26 cellular contexts compared by ENCODE assay signal in genomic region chr1:43419627-43420425, GRCh38. TPM values are rescaled to one million over a fixed set of nuclear protein-coding genes. Genes with fewer than 3 reads are reported as not detected.
DNase-seq lines count a peak whose midpoint lies in the region; ATAC-seq, FAIRE-seq and TF ChIP-seq lines count a peak whose summit lies in the region.
"Had no signal": no experiment of that assay in that cellular context is flagged by ENCODE, and none has a peak within 500 bp of the region (broad histone marks: within the 10 kb centered on the region; RNA-seq: fewer than 3 reads in every experiment).

No MANE protein-coding gene starts in this region.

- no peak overlapping the region for H2AFZ ChIP-seq in GM23248
- no peak overlapping the region for H2AFZ ChIP-seq in osteoblast (ENCODE audit: low read length)

- H3K9me3 ChIP-seq in CD8-positive, alpha-beta T cell (ENCODE audit: low read length) = no peaks in the 10 kb centered on the region
- H3K9me3 ChIP-seq in GM23248 (ENCODE audit: low read depth) = no peaks in the 10 kb centered on the region
- no peaks in the 10 kb centered on the region for H3K9me3 ChIP-seq in osteoblast (ENCODE audit: low read depth, low read length)
- H3K9me3 ChIP-seq in heart right ventricle = no peaks in the 10 kb centered on the region
- H3K9me3 ChIP-seq: SJSA1 had no signal

- H3K4me1 ChIP-seq in CD8-positive, alpha-beta T cell (ENCODE audit: insufficient read depth, low read length) = no peaks in the 10 kb centered on the region
- no peaks in the 10 kb centered on the region for H3K4me1 ChIP-seq in GM23248 (ENCODE audit: insufficient read depth)
- no peaks in the 10 kb centered on the region for H3K4me1 ChIP-seq in osteoblast (ENCODE audit: insufficient read depth, low read length)
- peaks cover 0 to 10% (median 0%) of the 10 kb centered on the region in 9 donors for H3K4me1 ChIP-seq in heart right ventricle
- H3K4me1 ChIP-seq: SJSA1 had no signal

- H3K4me1 Mint-ChIP-seq in CD8-positive, alpha-beta T cell (ENCODE audit: low read depth) = no peaks in the 10 kb centered on the region
- H3K4me1 Mint-ChIP-seq: B cell had no signal

- no peaks in the 10 kb centered on the region for H3K9me3 Mint-ChIP-seq in CD8-positive, alpha-beta T cell
- H3K9me3 Mint-ChIP-seq: CD8-positive, alpha-beta memory T cell had no signal

- no peak overlapping the region for H3K4me2 ChIP-seq in GM23248 (ENCODE audit: unreplicated experiment)
- H3K4me2 ChIP-seq in osteoblast (ENCODE audit: insufficient read depth, low read length) = no peak overlapping the region

- no peaks in the 10 kb centered on the region for H3K79me2 ChIP-seq in GM23248 (ENCODE audit: insufficient read depth)
- no peaks in the 10 kb centered on the region for H3K79me2 ChIP-seq in osteoblast (ENCODE audit: insufficient read depth, low read length)

- no peak for DNase-seq in CD8-positive, alpha-beta T cell
- DNase-seq in GM23248 (peak; percentile 20), bronchial epithelial cell (ENCODE audit: low read depth) (no peak), osteoblast (ENCODE audit: insufficient read length, low spot score, missing footprints) (peak; percentile 31), heart right ventricle (no peak), GM20000 (ENCODE audit: low spot score) (no peak)
- DNase-seq: CD8-positive, alpha-beta memory T cell; DMS 273 treated with DMSO at 0.1 percent for 48 hours; EL; GDM1; KBM-7; MV-4-11; NCI-H1105 treated with DMSO at 0.1 percent for 48 hours; NCI-H146; NCI-H1930; NCI-H2107; NCI-H526 treated with DMSO at 0.1 percent for 48 hours; Right ventricle myocardium superior; RPMI8226 had no signal

- H3K36me3 ChIP-seq in CD8-positive, alpha-beta T cell (ENCODE audit: insufficient read depth, low read length) = peaks cover 47% of the 10 kb centered on the region
- H3K36me3 ChIP-seq in GM23248 (ENCODE audit: low read depth) = peaks cover 16% of the 10 kb centered on the region; the same call in 1 of the 2 replicates
- H3K36me3 ChIP-seq in bronchial epithelial cell (ENCODE audit: control insufficient read depth, insufficient read depth, low read length) = peaks cover 40% of the 10 kb centered on the region
- peaks cover 82% of the 10 kb centered on the region for H3K36me3 ChIP-seq in osteoblast (ENCODE audit: insufficient read depth, low read length)
- H3K36me3 ChIP-seq in heart right ventricle = peaks cover 5 to 100% (median 60%) of the 10 kb centered on the region in 9 donors

- POLR2A ChIA-PET in CD8-positive, alpha-beta T cell (lab: Charles Lee) = no interaction called here

- no peak overlapping the region for H3K4me3 Mint-ChIP-seq in CD8-positive, alpha-beta T cell
- H3K4me3 Mint-ChIP-seq: B cell; CD8-positive, alpha-beta memory T cell had no signal

- no peak for ATAC-seq in CD8-positive, alpha-beta T cell
- no peak for ATAC-seq in heart right ventricle
- no peak for ATAC-seq in HG03520 (IDR thresholded peaks at IDR 0.05; ENCODE audit: unreplicated experiment)
- ATAC-seq: HepG2 had no signal

- WGBS in GM23248 (ENCODE audit: low coverage in 1 of 2, low lambda C conversion rate in 2 of 2, missing lambda C conversion rate in 2 of 2), 2 experiments = 91 to 93% methylated on average over 13 of the region's 13 CpGs
- 95 to 97% methylated on average over 13 of the region's 13 CpGs for WGBS in heart right ventricle, 2 donors

- in situ Hi-C loops in GM23248 (cut with MboI) = no loop called here

- H3K27ac ChIP-seq in CD8-positive, alpha-beta T cell (ENCODE audit: low read depth, low read length) = no peak overlapping the region
- H3K27ac ChIP-seq in GM23248 (no peak overlapping the region), osteoblast (ENCODE audit: low read depth, low read length) (no peak overlapping the region), heart right ventricle (no peak overlapping the region)
- H3K27ac ChIP-seq: C4-2B, SJSA1 had no signal

- peak overlapping the region; percentile 53 for H3K27ac Mint-ChIP-seq in CD8-positive, alpha-beta T cell
- H3K27ac Mint-ChIP-seq: B cell had no signal

- peaks cover 47% of the 10 kb centered on the region for H3K36me3 Mint-ChIP-seq in CD8-positive, alpha-beta T cell

- H4K20me1 ChIP-seq in GM23248 (ENCODE audit: insufficient read depth) (no peaks in the 10 kb centered on the region), osteoblast (ENCODE audit: insufficient read depth, low read length) (no peaks in the 10 kb centered on the region)

- intact Hi-C loops in CD8-positive, alpha-beta T cell (cut with DNase I, micrococcal nuclease) = no loop called here
- intact Hi-C loops in heart right ventricle (cut with DNase I) = loop anchor here in 4 of 10 donors (5.0 kb wide), 1 partner anchor 193 kb away; no protein-coding TSS in a partner anchor

- CTCF ChIA-PET in CD8-positive, alpha-beta T cell (lab: Charles Lee) = interaction anchor here (2.8 kb wide), 1 partner anchor 193 kb away, joined by 7 read pairs; no protein-coding TSS in a partner anchor

- H3K9me2 ChIP-seq in GM23248 (ENCODE audit: insufficient read depth) = no peaks in the 10 kb centered on the region

- H3K27me3 ChIP-seq in CD8-positive, alpha-beta T cell (ENCODE audit: insufficient read depth, low read length) = no peaks in the 10 kb centered on the region
- H3K27me3 ChIP-seq in GM23248 (replicated peaks; ENCODE audit: insufficient read depth) (no peaks in the 10 kb centered on the region), bronchial epithelial cell (ENCODE audit: control insufficient read depth, insufficient read depth, low read length) (no peaks in the 10 kb centered on the region), osteoblast (ENCODE audit: insufficient read depth, low read length) (no peaks in the 10 kb centered on the region), heart right ventricle (no peaks in the 10 kb centered on the region)
- H3K27me3 ChIP-seq: SJSA1 had no signal

- H3K4me3 ChIP-seq in CD8-positive, alpha-beta T cell (ENCODE audit: low read depth, low read length) = no peak overlapping the region
- H3K4me3 ChIP-seq in GM23248 = no peak overlapping the region
- no peak overlapping the region for H3K4me3 ChIP-seq in bronchial epithelial cell (ENCODE audit: low read depth, low read length)
- no peak overlapping the region for H3K4me3 ChIP-seq in osteoblast (ENCODE audit: insufficient read depth, low read length)
- no peak overlapping the region for H3K4me3 ChIP-seq in heart right ventricle
- H3K4me3 ChIP-seq: SJSA1 had no signal

- no peak overlapping the region for H3K9ac ChIP-seq in GM23248

- no peaks in the 10 kb centered on the region for H3F3A ChIP-seq in GM23248 (ENCODE audit: insufficient read depth)

- TF ChIP-seq CTCF in CD8-positive, alpha-beta T cell (IDR thresholded peaks at IDR 0.05) = no peak
- TF ChIP-seq CTCF in bronchial epithelial cell (IDR thresholded peaks at IDR 0.05; ENCODE audit: insufficient read depth, low read length, severe bottlenecking) (no peak), osteoblast (IDR thresholded peaks at IDR 0.05; ENCODE audit: extremely low read depth, low read depth, low read length) (no peak), heart right ventricle (IDR thresholded peaks at IDR 0.05) (no peak), GM20000 (IDR thresholded peaks at IDR 0.05; ENCODE audit: extremely low read depth, missing control alignments) (no peak)

- FAIRE-seq in bronchial epithelial cell (lab: Jason Lieb, UNC) = peak; percentile 28
- FAIRE-seq: GM12891, H54, HepG2 had no signal

- H3K27me3 Mint-ChIP-seq in CD8-positive, alpha-beta T cell (ENCODE audit: low read depth) = no peaks in the 10 kb centered on the region
- H3K27me3 Mint-ChIP-seq: B cell had no signal

RNA-seq across cellular contexts. Expression of gene SZT2, which starts 30.1 kb away (rescaled TPM):
- total RNA-seq in CD8-positive, alpha-beta T cell = 10 to 100 TPM; 57.0 to 64.4 TPM
- 12.6 and 23.8 TPM in 2 replicates for total RNA-seq in GM23248 (2014; rRNA removed; shearing (Covaris generic))
- polyA plus RNA-seq in GM23248 (2016; fragmentation: Nextera tagmentation; extraction: Ambion mirVana) (5.6 and 6.4 TPM in 2 replicates), heart right ventricle (10 to 100 TPM in 1 of 2 donors, 1 to 10 TPM in 1; 8.6 to 44.0 TPM)
- total RNA-seq in bronchial epithelial cell (12.6 and 16.5 TPM in 2 replicates), osteoblast (41.0 and 42.0 TPM in 2 replicates), heart right ventricle (10 to 100 TPM; 20.5 to 38.3 (median 26.0) TPM)

RNA-seq across cellular contexts. Expression of gene MED8, which starts 30.2 kb away (rescaled TPM):
- total RNA-seq in CD8-positive, alpha-beta T cell = 10 to 100 TPM; 18.8 to 20.2 TPM
- total RNA-seq in GM23248 (2014; rRNA removed; shearing (Covaris generic)) = 51.1 and 53.5 TPM in 2 replicates
- 78.3 and 80.6 TPM in 2 replicates for polyA plus RNA-seq in GM23248 (2016; fragmentation: Nextera tagmentation; extraction: Ambion mirVana)
- 78.1 and 83.2 TPM in 2 replicates for total RNA-seq in bronchial epithelial cell
- total RNA-seq in osteoblast = 64.8 and 65.9 TPM in 2 replicates
- 10 to 100 TPM; 10.5 to 22.5 (median 13.9) TPM for total RNA-seq in heart right ventricle
- 10 to 100 TPM; 11.8 to 32.4 TPM for polyA plus RNA-seq in heart right ventricle

RNA-seq across cellular contexts. Expression of gene HYI, which starts 33.9 kb away (rescaled TPM):
- 10 to 100 TPM in 1 of 2 experiments, 1 to 10 TPM in 1; 9.4 to 10.3 TPM for total RNA-seq in CD8-positive, alpha-beta T cell
- 28.5 and 35.7 TPM in 2 replicates for total RNA-seq in GM23248 (2014; rRNA removed; shearing (Covaris generic))
- polyA plus RNA-seq in GM23248 (2016; fragmentation: Nextera tagmentation; extraction: Ambion mirVana) = 17.4 and 21.0 TPM in 2 replicates
- total RNA-seq in bronchial epithelial cell = 21.8 and 28.7 TPM in 2 replicates
- total RNA-seq in osteoblast = 24.5 and 27.1 TPM in 2 replicates
- total RNA-seq in heart right ventricle = 10 to 100 TPM; 15.9 to 24.4 (median 19.9) TPM
- polyA plus RNA-seq in heart right ventricle = 10 to 100 TPM; 13.1 to 67.4 TPM
- total RNA-seq: HepG2 had no signal
- polyA plus RNA-seq: HepG2 had no signal

RNA-seq across cellular contexts. Expression of gene ELOVL1, which starts 52.0 kb away (rescaled TPM):
- 10 to 100 TPM; 24.6 to 25.6 TPM for total RNA-seq in CD8-positive, alpha-beta T cell
- total RNA-seq in GM23248 (2014; rRNA removed; shearing (Covaris generic)) = 106 and 107 TPM in 2 replicates
- polyA plus RNA-seq in GM23248 (2016; fragmentation: Nextera tagmentation; extraction: Ambion mirVana) (152 and 155 TPM in 2 replicates), heart right ventricle (10 to 100 TPM; 24.3 to 82.0 TPM)
- total RNA-seq in bronchial epithelial cell (55.8 and 75.8 TPM in 2 replicates), osteoblast (35.9 and 36.9 TPM in 2 replicates), heart right ventricle (10 to 100 TPM; 18.4 to 49.3 (median 28.3) TPM)

Comparison
In these comparisons a context has a peak if more than half of its experiments do, and no peak if none do; other contexts are left out.
1. DNase-seq: peak in GM23248 (single experiment) and osteoblast (single experiment); none in CD8-positive, alpha-beta T cell (0 of 7), bronchial epithelial cell (single experiment), heart right ventricle (0 of 2) and GM20000 (single experiment).